Comparison of ENCODE assay signal across 7 cellular contexts in the genomic region with DNA sequence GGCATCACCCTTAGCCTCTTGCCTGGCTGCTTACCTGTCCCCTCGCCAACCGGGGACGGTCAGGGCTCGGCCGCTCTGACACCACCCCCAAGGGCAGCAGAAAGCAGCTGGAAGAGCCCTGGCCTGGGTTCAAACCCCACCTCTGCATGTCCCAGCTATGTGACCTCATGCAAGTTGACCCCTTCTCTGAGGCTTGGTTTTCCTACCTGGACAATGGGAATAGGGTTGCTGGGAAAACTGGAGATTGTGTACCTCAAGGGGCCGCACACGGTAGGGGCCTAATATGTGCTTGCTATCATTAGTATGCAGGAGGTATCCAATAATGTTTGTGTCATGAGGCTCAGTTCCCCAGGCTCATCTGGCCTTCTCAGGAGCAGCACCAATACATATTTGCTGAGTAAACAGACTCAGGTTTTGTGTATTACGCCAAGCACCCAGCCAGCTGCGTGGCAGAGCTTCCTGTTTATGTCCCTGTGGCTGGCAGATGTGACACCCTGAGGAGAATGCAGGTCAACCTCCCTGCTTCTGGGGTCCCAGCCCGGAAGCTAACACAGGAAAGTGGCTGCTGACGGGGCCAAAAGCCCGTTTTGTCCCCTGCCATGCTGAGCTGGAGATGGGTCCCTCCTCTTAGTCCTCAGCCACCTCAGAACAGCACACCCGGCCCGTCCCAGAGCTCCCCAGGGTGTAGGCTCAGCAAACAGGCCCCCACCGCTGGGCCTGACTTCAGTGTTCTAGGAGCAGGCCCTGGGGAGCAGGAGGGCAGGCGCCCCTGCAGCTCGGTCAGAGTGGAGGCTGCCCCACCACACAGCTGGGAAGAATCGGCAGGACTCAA.
DNase-seq lines count a peak whose midpoint lies in the region; ATAC-seq and TF ChIP-seq lines count a peak whose summit lies in the region.

No MANE protein-coding gene starts in this region.

- H3K27ac ChIP-seq in MM.1S (ENCODE audit: low read length), result peak overlapping the region; percentile 86

- peak overlapping the region; percentile 52 for H3K9ac ChIP-seq in MM.1S (ENCODE audit: low read length)
- peak overlapping the region; percentile 33 for H3K9ac ChIP-seq in endocrine pancreas (ENCODE audit: control insufficient read depth, insufficient read depth, low read length)

- peak; percentile 44 for ATAC-seq in GM19372 (IDR thresholded peaks at IDR 0.05; ENCODE audit: low read depth, unreplicated experiment)

- H3K4me2 ChIP-seq in MM.1S (ENCODE audit: low read depth, low read length), result peak overlapping the region; percentile 26

- H3K4me1 ChIP-seq in MM.1S (ENCODE audit: low read length) (peaks cover 23% of the 10 kb centered on the region), endocrine pancreas (ENCODE audit: control insufficient read depth, insufficient read depth, low read length) (no peaks in the 10 kb centered on the region)

- H3K9me2 ChIP-seq in MM.1S (replicated peaks; ENCODE audit: insufficient read depth, low read length), result no peaks in the 10 kb centered on the region

- H3K36me3 ChIP-seq in MM.1S (replicated peaks; ENCODE audit: insufficient read depth, low read length) (no peaks in the 10 kb centered on the region), endocrine pancreas (ENCODE audit: control insufficient read depth, insufficient read depth, low read length) (no peaks in the 10 kb centered on the region)

- no peaks in the 10 kb centered on the region for H3K79me2 ChIP-seq in MM.1S (ENCODE audit: low read length)

- no peaks in the 10 kb centered on the region for H4K20me1 ChIP-seq in MM.1S (ENCODE audit: insufficient read depth, low read length)

- no peak for TF ChIP-seq CTCF in MM.1S (IDR thresholded peaks at IDR 0.05; ENCODE audit: low read length)

- peak overlapping the region; percentile 52 for H2AFZ ChIP-seq in MM.1S (ENCODE audit: low read length)

- H3K27me3 ChIP-seq in MM.1S (replicated peaks; ENCODE audit: insufficient read depth, low read length), result no peaks in the 10 kb centered on the region
- H3K27me3 ChIP-seq in endocrine pancreas (ENCODE audit: control insufficient read depth, insufficient read depth, low read length), result no peaks in the 10 kb centered on the region

- H3K4me3 ChIP-seq in MM.1S (ENCODE audit: low read length) (no peak overlapping the region), endocrine pancreas (ENCODE audit: control insufficient read depth, insufficient read depth, low read length) (no peak overlapping the region)

- H3K9me3 ChIP-seq in MM.1S (replicated peaks; ENCODE audit: insufficient read depth, low read length), result no peaks in the 10 kb centered on the region
- H3K9me3 ChIP-seq in endocrine pancreas (ENCODE audit: control insufficient read depth, low read length), result no peaks in the 10 kb centered on the region

- peaks cover 9% of the 10 kb centered on the region; the same call in 1 of the 2 replicates for H3F3A ChIP-seq in MM.1S (ENCODE audit: insufficient read depth, low read length)

- DNase-seq in MM.1S (peak; percentile 97), iPS-NIHi7 (ENCODE audit: extremely low spot score) (no peak), GM03348 (ENCODE audit: low spot score) (no peak)
- peak; percentile 32 for DNase-seq in activated CD4-positive, alpha-beta T cell treated with anti-CD3 and anti-CD28 coated beads for 1 hour
- peak in 2 of 3 donors; percentile 29 to 41 for DNase-seq in stimulated activated CD4-positive, alpha-beta T cell treated with anti-CD3 and anti-CD28 coated beads, TNF-alpha, amount 100 ng/mL, for 1 hour (ENCODE audit: low read depth in 3 of 3, low spot score in 1 of 3)

Comparison
In these comparisons a context has a peak if more than half of its experiments do, and no peak if none do; other contexts are left out.
1. DNase-seq: peak in MM.1S (single experiment), activated CD4-positive, alpha-beta T cell treated with anti-CD3 and anti-CD28 coated beads for 1 hour (single experiment) and stimulated activated CD4-positive, alpha-beta T cell treated with anti-CD3 and anti-CD28 coated beads, TNF-alpha, amount 100 ng/mL, for 1 hour (2 of 3); none in iPS-NIHi7 (single experiment) and GM03348 (single experiment).